Comparison of ENCODE assay signal across 17 cellular contexts in the genomic region with DNA sequence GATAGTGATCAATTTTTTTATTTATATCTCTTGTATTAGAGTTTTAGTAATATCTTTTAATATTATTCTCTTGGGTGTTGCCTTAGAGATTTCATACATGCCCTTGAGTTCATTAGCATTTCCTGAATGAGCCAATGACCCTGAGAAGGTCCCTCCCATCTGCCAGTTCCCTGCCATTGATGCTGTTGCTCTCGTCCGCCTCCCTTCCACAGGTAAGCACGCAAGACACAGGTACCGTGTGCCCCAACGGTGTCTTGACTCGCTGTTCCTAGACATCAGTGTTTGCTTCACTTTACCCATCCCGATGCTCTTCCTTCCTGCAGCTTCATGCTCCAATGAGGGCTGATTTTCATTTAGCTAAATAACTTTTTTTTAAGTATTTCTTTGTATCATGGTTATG.
"Had no signal": no experiment of that assay in that cellular context is flagged by ENCODE, and none has a peak within 500 bp of the region (broad histone marks: within the 10 kb centered on the region; RNA-seq: fewer than 3 reads in every experiment).

No MANE protein-coding gene starts in this region.

- H3K4me3 Mint-ChIP-seq: naive thymus-derived CD4-positive, alpha-beta T cell; nephron progenitor cell; type B pancreatic cell had no signal

- H3K4me3 ChIP-seq: dorsolateral prefrontal cortex, hepatocyte, ovary, right atrium auricular region, thyroid gland, uterus had no signal

- H3K9me3 Mint-ChIP-seq: type B pancreatic cell had no signal

- H3K27ac Mint-ChIP-seq: naive thymus-derived CD4-positive, alpha-beta T cell; nephron progenitor cell; type B pancreatic cell had no signal

- H3K36me3 ChIP-seq: ovary, right atrium auricular region, thyroid gland, uterus had no signal

- FAIRE-seq: small intestine had no signal

- H3K27me3 ChIP-seq: dorsolateral prefrontal cortex, hepatocyte, ovary, right atrium auricular region, thyroid gland, uterus had no signal

- H3K4me1 ChIP-seq: right atrium auricular region, thyroid gland, uterus had no signal

- ATAC-seq: left colon; left ventricle myocardium superior; naive thymus-derived CD4-positive, alpha-beta T cell had no signal

- DNase-seq: cortex of kidney; effector CD8-positive, alpha-beta T cell; foreskin melanocyte; left ventricle myocardium superior; naive thymus-derived CD4-positive, alpha-beta T cell; nephron progenitor cell; ovary; small intestine; stimulated activated CD4-positive, alpha-beta T cell treated with anti-CD3 and anti-CD28 coated beads, Interleukin-2, amount 100 ng/mL, for 48 hours; stimulated activated naive CD4-positive, alpha-beta T cell treated with Interleukin-2 at 50 U/mL for 16 hours; thyroid gland; uterus had no signal

- H3K27ac ChIP-seq: dorsolateral prefrontal cortex, hepatocyte, ovary, right atrium auricular region, thyroid gland, uterus had no signal

- H3K9me3 ChIP-seq: ovary, right atrium auricular region, thyroid gland, uterus had no signal
